In the genomic region with DNA sequence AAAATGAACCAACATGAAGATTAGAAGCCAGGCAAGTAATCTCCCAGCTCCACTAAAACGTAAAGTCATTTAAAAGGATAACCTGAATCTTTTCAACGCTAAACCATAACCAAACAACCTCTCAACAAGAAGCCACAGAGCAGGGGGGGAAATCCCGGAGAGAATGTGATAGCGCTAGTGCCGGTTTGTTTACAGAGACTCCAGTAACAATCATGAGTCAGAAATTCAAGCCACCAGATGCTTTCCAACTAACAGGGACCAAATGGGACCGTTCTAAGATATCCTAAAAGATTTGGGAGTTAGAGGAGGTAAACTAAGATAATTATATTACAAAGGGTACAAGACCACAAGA, we compare ENCODE assay signal across 8 cellular contexts. TPM values are rescaled to one million over a fixed set of nuclear protein-coding genes. Genes with fewer than 3 reads are reported as not detected.
A peak's percentile ranks its signal among the peaks of the same experiment; 100 is the strongest.
DNase-seq lines count a peak whose midpoint lies in the region; ATAC-seq and TF ChIP-seq lines count a peak whose summit lies in the region.

No MANE protein-coding gene starts in this region.

- peak; percentile 33 for DNase-seq in COR-L47 (lab: John Stamatoyannopoulos, UW)
- DNase-seq in NCI-H1092 (lab: John Stamatoyannopoulos, UW) = peak; percentile 19
- DNase-seq in WTC11 (ENCODE audit: low spot score) = no peak
- DNase-seq in central memory CD8-positive, alpha-beta T cell (ENCODE audit: low spot score in 2 of 2) = peak; percentile 45 to 76
- peak; percentile 85 for DNase-seq in left kidney (ENCODE audit: low read depth, low spot score)
- peak; percentile 33 to 56 for DNase-seq in stimulated activated CD4-positive, alpha-beta T cell treated with anti-CD3 and anti-CD28 coated beads, Interleukin-4, amount 100 ng/mL, for 48 hours (ENCODE audit: low read depth in 2 of 2)
- no peak for DNase-seq in NCI-H1436 treated with DMSO at 0.1 percent for 48 hours (lab: John Stamatoyannopoulos, UW)

- ATAC-seq in GM21737 (IDR thresholded peaks at IDR 0.05; ENCODE audit: unreplicated experiment) = peak; percentile 37
- peak; percentile 4 for ATAC-seq in WTC11
- peak; percentile 69 for ATAC-seq in central memory CD8-positive, alpha-beta T cell (replicated peaks; ENCODE audit: extremely low read depth, poor library complexity, severe bottlenecking)

- peaks cover 5% of the 10 kb centered on the region; the same call in 1 of the 2 replicates for H3K27me3 Mint-ChIP-seq in WTC11 (ENCODE audit: low read depth)
- no peaks in the 10 kb centered on the region for H3K27me3 Mint-ChIP-seq in central memory CD8-positive, alpha-beta T cell

- TF ChIP-seq CTCF in WTC11 (IDR thresholded peaks at IDR 0.05) = no peak

- peaks cover 6% of the 10 kb centered on the region for H3K36me3 Mint-ChIP-seq in WTC11
- H3K36me3 Mint-ChIP-seq in central memory CD8-positive, alpha-beta T cell (ENCODE audit: insufficient read depth) = peaks cover 30% of the 10 kb centered on the region

- no peaks in the 10 kb centered on the region for H3K9me3 Mint-ChIP-seq in WTC11
- H3K9me3 Mint-ChIP-seq in central memory CD8-positive, alpha-beta T cell = no peaks in the 10 kb centered on the region

- peaks cover 32% of the 10 kb centered on the region for H3K4me1 Mint-ChIP-seq in WTC11
- peaks cover 51% of the 10 kb centered on the region for H3K4me1 Mint-ChIP-seq in central memory CD8-positive, alpha-beta T cell

- POLR2A ChIA-PET in WTC11 (lab: Charles Lee) = interaction anchor here (0.5 to 1.8 kb wide), 5 partner anchors 10 to 163 kb away, joined by 3 to 12 read pairs (median 3); a partner anchor contains a TSS

- H3K27ac Mint-ChIP-seq in WTC11 = peak overlapping the region; percentile 99
- H3K27ac Mint-ChIP-seq in central memory CD8-positive, alpha-beta T cell (ENCODE audit: low read depth) = peak overlapping the region; percentile 99

- H3K4me3 Mint-ChIP-seq in WTC11 = peak overlapping the region; percentile 98
- peak overlapping the region; percentile 99 for H3K4me3 Mint-ChIP-seq in central memory CD8-positive, alpha-beta T cell

- CTCF ChIA-PET in WTC11 (lab: Charles Lee) = interaction anchor here (1.4 to 8.9 kb wide), 6 partner anchors 9 to 115 kb away, joined by 4 to 60 read pairs (median 11); no protein-coding TSS in a partner anchor

TF ChIP-seq in WTC11, 78 proteins besides CTCF, POLR2A, EP300 and RAD21:
- TF ChIP-seq ESRRA (CRISPR knock-in tag; IDR thresholded peaks at IDR 0.05; ENCODE audit: borderline replicate concordance) = no peak
- TF ChIP-seq, protein P1, sequence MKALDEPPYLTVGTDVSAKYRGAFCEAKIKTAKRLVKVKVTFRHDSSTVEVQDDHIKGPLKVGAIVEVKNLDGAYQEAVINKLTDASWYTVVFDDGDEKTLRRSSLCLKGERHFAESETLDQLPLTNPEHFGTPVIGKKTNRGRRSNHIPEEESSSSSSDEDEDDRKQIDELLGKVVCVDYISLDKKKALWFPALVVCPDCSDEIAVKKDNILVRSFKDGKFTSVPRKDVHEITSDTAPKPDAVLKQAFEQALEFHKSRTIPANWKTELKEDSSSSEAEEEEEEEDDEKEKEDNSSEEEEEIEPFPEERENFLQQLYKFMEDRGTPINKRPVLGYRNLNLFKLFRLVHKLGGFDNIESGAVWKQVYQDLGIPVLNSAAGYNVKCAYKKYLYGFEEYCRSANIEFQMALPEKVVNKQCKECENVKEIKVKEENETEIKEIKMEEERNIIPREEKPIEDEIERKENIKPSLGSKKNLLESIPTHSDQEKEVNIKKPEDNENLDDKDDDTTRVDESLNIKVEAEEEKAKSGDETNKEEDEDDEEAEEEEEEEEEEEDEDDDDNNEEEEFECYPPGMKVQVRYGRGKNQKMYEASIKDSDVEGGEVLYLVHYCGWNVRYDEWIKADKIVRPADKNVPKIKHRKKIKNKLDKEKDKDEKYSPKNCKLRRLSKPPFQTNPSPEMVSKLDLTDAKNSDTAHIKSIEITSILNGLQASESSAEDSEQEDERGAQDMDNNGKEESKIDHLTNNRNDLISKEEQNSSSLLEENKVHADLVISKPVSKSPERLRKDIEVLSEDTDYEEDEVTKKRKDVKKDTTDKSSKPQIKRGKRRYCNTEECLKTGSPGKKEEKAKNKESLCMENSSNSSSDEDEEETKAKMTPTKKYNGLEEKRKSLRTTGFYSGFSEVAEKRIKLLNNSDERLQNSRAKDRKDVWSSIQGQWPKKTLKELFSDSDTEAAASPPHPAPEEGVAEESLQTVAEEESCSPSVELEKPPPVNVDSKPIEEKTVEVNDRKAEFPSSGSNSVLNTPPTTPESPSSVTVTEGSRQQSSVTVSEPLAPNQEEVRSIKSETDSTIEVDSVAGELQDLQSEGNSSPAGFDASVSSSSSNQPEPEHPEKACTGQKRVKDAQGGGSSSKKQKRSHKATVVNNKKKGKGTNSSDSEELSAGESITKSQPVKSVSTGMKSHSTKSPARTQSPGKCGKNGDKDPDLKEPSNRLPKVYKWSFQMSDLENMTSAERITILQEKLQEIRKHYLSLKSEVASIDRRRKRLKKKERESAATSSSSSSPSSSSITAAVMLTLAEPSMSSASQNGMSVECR (CRISPR knock-in tag; IDR thresholded peaks at IDR 0.05; ENCODE audit: borderline replicate concordance) = 0 out of 2 replicates have a peak, but pooled peaks have one; percentile 5

RNA-seq across cellular contexts. Expression of a gene that starts 0.8 kb away (rescaled TPM):
- total RNA-seq in WTC11 (2021) = 121 to 143 TPM (median 128 TPM) in 3 replicates

RNA-seq across cellular contexts. Expression of a gene that starts 23.4 kb away (rescaled TPM):
- total RNA-seq in WTC11 (2021) = 80.6 to 85.5 TPM (median 85.2 TPM) in 3 replicates

RNA-seq across cellular contexts. Expression of a gene that starts 56.3 kb away (rescaled TPM):
- 43.6 to 56.3 TPM (median 46.9 TPM) in 3 replicates for total RNA-seq in WTC11 (2021)

Comparison
In these comparisons a context has a peak if more than half of its experiments do, and no peak if none do; other contexts are left out.
1. DNase-seq: peak in COR-L47 (single experiment), NCI-H1092 (single experiment), central memory CD8-positive, alpha-beta T cell (2 of 2), left kidney (single experiment) and stimulated activated CD4-positive, alpha-beta T cell treated with anti-CD3 and anti-CD28 coated beads, Interleukin-4, amount 100 ng/mL, for 48 hours (2 of 2); none in WTC11 (single experiment) and NCI-H1436 treated with DMSO at 0.1 percent for 48 hours (single experiment).
2. ATAC-seq: peak in every context shown above with its lines; median percentile 69 in central memory CD8-positive, alpha-beta T cell; 37 in GM21737; 4 in WTC11.